15 cellular contexts compared by ENCODE assay signal in genomic region chr16:7888421-7888820, GRCh38.
"Had no signal": no experiment of that assay in that cellular context is flagged by ENCODE, and none has a peak within 500 bp of the region (broad histone marks: within the 10 kb centered on the region; RNA-seq: fewer than 3 reads in every experiment).

No MANE protein-coding gene starts in this region.

- H3K4me3 ChIP-seq: colonic mucosa, heart left ventricle, lung, tibial nerve had no signal

- H3K27ac ChIP-seq: colonic mucosa, heart left ventricle, tibial nerve had no signal

- H3K36me3 ChIP-seq: colonic mucosa, heart left ventricle, tibial nerve had no signal

- H3K9me3 ChIP-seq: colonic mucosa, tibial nerve had no signal

- H3K4me1 Mint-ChIP-seq: activated naive CD8-positive, alpha-beta T cell treated with anti-CD3 and anti-CD28 coated beads for 36 hours; natural killer cell; stimulated activated memory B cell treated with anti-CD40 and anti-IgM and Interleukin-4, amounts not matched to agents 10 μg/mL and 1 μg/mL and 100 μg/mL, for 72 hours had no signal

- H3K9me3 Mint-ChIP-seq: activated naive CD8-positive, alpha-beta T cell treated with anti-CD3 and anti-CD28 coated beads for 36 hours had no signal

- DNase-seq: activated CD4-positive, alpha-beta T cell treated with anti-CD3 and anti-CD28 coated beads, Interleukin-2, amount 50 U/mL, for 1 hour; activated CD8-positive, alpha-beta memory T cell treated with anti-CD3 and anti-CD28 coated beads for 24 hours; activated gamma-delta T cell treated with Interleukin-2 at 50 U/mL for 16 hours; activated naive CD8-positive, alpha-beta T cell treated with anti-CD3 and anti-CD28 coated beads for 36 hours; colonic mucosa; effector CD4-positive, alpha-beta T cell; heart left ventricle; left colon; natural killer cell; stimulated activated CD4-positive, alpha-beta T cell treated with anti-CD3 and anti-CD28 coated beads, Interleukin-2, amount 100 ng/mL, for 48 hours had no signal

- H3K4me3 Mint-ChIP-seq: activated naive CD8-positive, alpha-beta T cell treated with anti-CD3 and anti-CD28 coated beads for 36 hours; natural killer cell; stimulated activated memory B cell treated with anti-CD40 and anti-IgM and Interleukin-4, amounts not matched to agents 10 μg/mL and 1 μg/mL and 100 μg/mL, for 72 hours; T-helper 2 cell treated with Interferon-gamma antibody and Interleukin-4, amounts not matched to agents 5 μg/mL and 100 μg/mL, for 36 hours had no signal

- H3K36me3 Mint-ChIP-seq: activated naive CD8-positive, alpha-beta T cell treated with anti-CD3 and anti-CD28 coated beads for 36 hours; natural killer cell; stimulated activated memory B cell treated with anti-CD40 and anti-IgM and Interleukin-4, amounts not matched to agents 10 μg/mL and 1 μg/mL and 100 μg/mL, for 72 hours had no signal

- H3K4me1 ChIP-seq: colonic mucosa, heart left ventricle, tibial nerve had no signal

- H3K27me3 ChIP-seq: colonic mucosa, tibial nerve had no signal

- ATAC-seq: activated CD4-positive, CD25-positive, alpha-beta regulatory T cell treated with anti-CD3 and anti-CD28 coated beads, Interleukin-2, amount 50 U/mL, for 24 hours; heart left ventricle; left colon; natural killer cell; stimulated activated memory B cell treated with anti-CD40 and anti-IgM and Interleukin-4, amounts not matched to agents 10 μg/mL and 1 μg/mL and 100 μg/mL, for 72 hours had no signal

- H3K27ac Mint-ChIP-seq: activated naive CD8-positive, alpha-beta T cell treated with anti-CD3 and anti-CD28 coated beads for 36 hours; natural killer cell; stimulated activated memory B cell treated with anti-CD40 and anti-IgM and Interleukin-4, amounts not matched to agents 10 μg/mL and 1 μg/mL and 100 μg/mL, for 72 hours; T-helper 2 cell treated with Interferon-gamma antibody and Interleukin-4, amounts not matched to agents 5 μg/mL and 100 μg/mL, for 36 hours had no signal

- H3K27me3 Mint-ChIP-seq: activated naive CD8-positive, alpha-beta T cell treated with anti-CD3 and anti-CD28 coated beads for 36 hours; stimulated activated memory B cell treated with anti-CD40 and anti-IgM and Interleukin-4, amounts not matched to agents 10 μg/mL and 1 μg/mL and 100 μg/mL, for 72 hours had no signal
